20 cellular contexts compared by ENCODE assay signal in the genomic region with DNA sequence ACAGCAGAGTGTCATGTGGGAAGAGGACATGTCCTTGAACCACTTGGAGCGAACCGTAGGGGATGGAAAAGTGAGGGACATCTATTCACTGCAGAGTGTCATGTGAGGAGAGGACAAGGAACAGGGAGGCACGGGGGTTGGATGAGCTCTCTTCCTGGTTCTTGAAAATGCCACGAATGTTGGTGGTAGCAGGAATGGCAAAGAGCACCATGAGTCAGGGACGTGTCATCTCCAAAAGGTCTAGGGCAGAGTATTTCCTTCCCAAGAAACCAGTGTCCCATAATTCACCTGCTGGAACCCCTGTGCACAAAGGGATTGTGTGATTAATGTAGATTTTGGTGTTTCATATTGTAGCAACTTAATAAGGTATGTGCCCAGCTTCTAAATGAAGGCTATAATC.
"Had no signal": no experiment of that assay in that cellular context is flagged by ENCODE, and none has a peak within 500 bp of the region (broad histone marks: within the 10 kb centered on the region; RNA-seq: fewer than 3 reads in every experiment).

No MANE protein-coding gene starts in this region.

- H3K36me3 ChIP-seq: left ventricle myocardium inferior, thyroid gland had no signal

- H3K9me3 ChIP-seq: body of pancreas, left ventricle myocardium inferior, thyroid gland had no signal

- H3K27me3 ChIP-seq: body of pancreas, thyroid gland had no signal

- H3K27ac ChIP-seq: body of pancreas, epithelial cell of prostate, left ventricle myocardium inferior, thyroid gland had no signal

- DNase-seq: activated CD4-positive, alpha-beta T cell treated with anti-CD3 and anti-CD28 coated beads for 48 hours; activated CD4-positive, CD25-positive, alpha-beta regulatory T cell; activated CD8-positive, alpha-beta T cell treated with anti-CD3 and anti-CD28 coated beads, Interleukin-2, amount 10 ng/mL, durations not matched to agents 7 days and 5 days; activated naive CD4-positive, alpha-beta T cell treated with Interleukin-2 at 50 U/mL for 16 hours; activated naive CD8-positive, alpha-beta T cell treated with anti-CD3 and anti-CD28 coated beads, Interleukin-2, amount 10 ng/mL, durations not matched to agents 7 days and 5 days; activated T-cell treated with anti-CD3 and anti-CD28 coated beads, Interleukin-2, amount 50 U/mL, for 24 hours; amygdala; body of pancreas; caudate nucleus; effector memory CD8-positive, alpha-beta T cell; head of caudate nucleus; left ventricle myocardium inferior; nephron progenitor cell; occipital lobe; stimulated activated CD4-positive, alpha-beta T cell treated with anti-CD3 and anti-CD28 coated beads, Interleukin-12 subunit alpha, Interleukin-12 subunit beta, amount 100 ng/mL, for 4 hours; stimulated activated CD4-positive, alpha-beta T cell treated with anti-CD3 and anti-CD28 coated beads, Interleukin-1b, Interleukin-23, amount 100 ng/mL, for 48 hours; stimulated activated CD8-positive, alpha-beta memory T cell treated with anti-CD3 and anti-CD28 coated beads, Interleukin-4, amount 100 ng/mL, for 48 hours; stimulated activated naive CD4-positive, alpha-beta T cell; thyroid gland had no signal

- H3K4me3 ChIP-seq: body of pancreas, left ventricle myocardium inferior, thyroid gland had no signal

- ATAC-seq: activated CD8-positive, alpha-beta T cell treated with anti-CD3 and anti-CD28 coated beads, Interleukin-2, amount 10 ng/mL, durations not matched to agents 7 days and 5 days; body of pancreas; effector memory CD8-positive, alpha-beta T cell had no signal

- H3K4me1 ChIP-seq: body of pancreas, left ventricle myocardium inferior, thyroid gland had no signal
